In the genomic region with DNA sequence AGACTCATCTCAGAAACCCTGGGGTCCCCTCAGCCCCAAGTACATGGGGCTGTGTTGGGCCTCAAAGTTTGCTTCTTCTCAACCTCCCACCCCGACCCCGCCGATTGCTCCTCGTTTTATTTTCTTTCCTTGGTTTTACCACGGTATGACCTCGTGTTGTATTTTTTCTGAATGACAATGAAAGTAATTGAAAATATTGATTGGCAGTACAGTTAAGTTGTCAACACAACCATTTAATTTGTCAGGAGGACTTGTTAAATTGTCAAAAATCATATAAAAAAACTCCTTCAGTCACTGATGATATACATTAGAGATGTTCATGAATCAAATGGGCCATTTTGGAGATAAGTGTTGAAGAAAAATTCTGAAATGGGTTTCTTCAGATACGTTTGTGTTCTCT, we compare ENCODE assay signal across 36 cellular contexts.
"Had no signal": no experiment of that assay in that cellular context is flagged by ENCODE, and none has a peak within 500 bp of the region (broad histone marks: within the 10 kb centered on the region; RNA-seq: fewer than 3 reads in every experiment).

No MANE protein-coding gene starts in this region.

- H3K4me1 Mint-ChIP-seq: activated B cell treated with CpG ODN at 0.5 μM for 24 hours; activated CD4-positive, alpha-beta T cell treated with anti-CD3 and anti-CD28 coated beads, Interleukin-2, amount 10 ng/mL, durations not matched to agents 24 days and 14 days; activated T-helper 17 cell treated with anti-CD3 and anti-CD28 coated beads, Interleukin-2, amount 50 U/mL, for 72 hours had no signal

- ATAC-seq: activated CD8-positive, alpha-beta T cell treated with anti-CD3 and anti-CD28 coated beads for 36 hours; activated naive CD4-positive, alpha-beta T cell treated with anti-CD3 and anti-CD28 coated beads, Interleukin-2, amount 50 U/mL, for 72 hours; activated T-cell treated with anti-CD3 and anti-CD28 coated beads, Interleukin-2, amount 50 U/mL, for 4 hours; activated T-cell treated with anti-CD3 and anti-CD28 coated beads, Interleukin-2, amount 50 U/mL, for 72 hours; activated T-helper 17 cell treated with anti-CD3 and anti-CD28 coated beads, Interleukin-2, amount 50 U/mL, for 72 hours; body of pancreas had no signal

- H3K4me3 ChIP-seq: adrenal gland, body of pancreas, breast epithelium had no signal

- H3K4me3 Mint-ChIP-seq: activated B cell treated with CpG ODN at 0.5 μM for 24 hours; activated CD4-positive, alpha-beta memory T cell treated with anti-CD3 and anti-CD28 coated beads for 36 hours; activated CD4-positive, alpha-beta T cell treated with anti-CD3 and anti-CD28 coated beads, Interleukin-2, amount 10 ng/mL, durations not matched to agents 24 days and 14 days; activated CD8-positive, alpha-beta T cell treated with anti-CD3 and anti-CD28 coated beads for 36 hours; activated naive CD4-positive, alpha-beta T cell treated with anti-CD3 and anti-CD28 coated beads for 36 hours; activated naive CD8-positive, alpha-beta T cell treated with anti-CD3 and anti-CD28 coated beads for 36 hours; activated T-cell treated with anti-CD3 and anti-CD28 coated beads, Interleukin-2, amount 50 U/mL, for 4 hours; activated T-cell treated with anti-CD3 and anti-CD28 coated beads, Interleukin-2, amount 50 U/mL, for 72 hours; activated T-helper 1 cell treated with anti-CD3 and anti-CD28 coated beads, Interleukin-12 subunit alpha, Interleukin-12 subunit beta, Interleukin-2, Interleukin-4 antibody, amounts not matched to agents 30 ng/mL and 10 ng/mL and 1 ng/mL, durations not matched to agents 14 hours and 24 hours and 36 hours; activated T-helper 17 cell treated with anti-CD3 and anti-CD28 coated beads, Interleukin-2, amount 50 U/mL, for 72 hours; T-helper 1 cell treated with Interleukin-12 subunit alpha and Interleukin-12 subunit beta and Interleukin-4 antibody, amounts not matched to agents 30 μg/mL and 1 μg/mL, for 36 hours; T-helper 2 cell treated with Interferon-gamma antibody and Interleukin-4, amounts not matched to agents 5 μg/mL and 100 μg/mL, for 36 hours had no signal

- H3K9me3 ChIP-seq: adrenal gland, body of pancreas, breast epithelium had no signal

- H3K9me3 Mint-ChIP-seq: activated B cell treated with CpG ODN at 0.5 μM for 24 hours; activated CD4-positive, alpha-beta memory T cell treated with anti-CD3 and anti-CD28 coated beads for 36 hours; activated CD4-positive, alpha-beta T cell treated with anti-CD3 and anti-CD28 coated beads, Interleukin-2, amount 10 ng/mL, durations not matched to agents 24 days and 14 days; activated CD8-positive, alpha-beta T cell treated with anti-CD3 and anti-CD28 coated beads for 36 hours; activated naive CD4-positive, alpha-beta T cell treated with anti-CD3 and anti-CD28 coated beads for 36 hours; activated naive CD4-positive, alpha-beta T cell treated with anti-CD3 and anti-CD28 coated beads, Interleukin-2, amount 50 U/mL, for 72 hours; activated naive CD8-positive, alpha-beta T cell treated with anti-CD3 and anti-CD28 coated beads for 36 hours; activated T-cell treated with anti-CD3 and anti-CD28 coated beads, Interleukin-2, amount 50 U/mL, for 4 hours; activated T-helper 1 cell treated with anti-CD3 and anti-CD28 coated beads, Interleukin-12 subunit alpha, Interleukin-12 subunit beta, Interleukin-2, Interleukin-4 antibody, amounts not matched to agents 30 ng/mL and 10 ng/mL and 1 ng/mL, durations not matched to agents 14 hours and 24 hours and 36 hours; activated T-helper 17 cell treated with anti-CD3 and anti-CD28 coated beads, Interleukin-2, amount 50 U/mL, for 72 hours; T-helper 1 cell treated with Interleukin-12 subunit alpha and Interleukin-12 subunit beta and Interleukin-4 antibody, amounts not matched to agents 30 μg/mL and 1 μg/mL, for 36 hours; T-helper 2 cell treated with Interferon-gamma antibody and Interleukin-4, amounts not matched to agents 5 μg/mL and 100 μg/mL, for 36 hours had no signal

- DNase-seq: activated B cell treated with CpG ODN at 0.5 μM for 24 hours; activated CD4-positive, alpha-beta memory T cell treated with anti-CD3 and anti-CD28 coated beads for 36 hours; activated CD4-positive, alpha-beta T cell treated with anti-CD3 and anti-CD28 coated beads for 4 hours; activated CD4-positive, alpha-beta T cell treated with anti-CD3 and anti-CD28 coated beads, Interleukin-2, amount 10 ng/mL, durations not matched to agents 24 days and 14 days; activated CD4-positive, alpha-beta T cell treated with anti-CD3 and anti-CD28 coated beads, Interleukin-2, amount 50 U/mL, for 1 hour; activated CD4-positive, alpha-beta T cell treated with anti-CD3 and anti-CD28 coated beads, Interleukin-2, amount 50 U/mL, for 4 hours; activated CD4-positive, CD25-positive, alpha-beta regulatory T cell treated with anti-CD3 and anti-CD28 coated beads, Interleukin-2, amount 50 U/mL, for 72 hours; activated CD8-positive, alpha-beta memory T cell treated with anti-CD3 and anti-CD28 coated beads, Interleukin-2, amount 50 U/mL, for 4 hours; activated CD8-positive, alpha-beta T cell treated with anti-CD3 and anti-CD28 coated beads for 36 hours; activated effector memory CD4-positive, alpha-beta T cell treated with anti-CD3 and anti-CD28 coated beads, Interleukin-2, amount 50 U/mL, for 16 hours; activated gamma-delta T cell treated with Interleukin-2 at 50 U/mL for 16 hours; activated naive CD4-positive, alpha-beta T cell; activated naive CD4-positive, alpha-beta T cell treated with anti-CD3 and anti-CD28 coated beads for 36 hours; activated naive CD4-positive, alpha-beta T cell treated with anti-CD3 and anti-CD28 coated beads, Interleukin-2, amount 50 U/mL, for 16 hours; activated naive CD8-positive, alpha-beta T cell treated with anti-CD3 and anti-CD28 coated beads for 36 hours; activated T-cell treated with anti-CD3 and anti-CD28 coated beads for 4 hours; activated T-cell treated with anti-CD3 and anti-CD28 coated beads, Interleukin-2, amount 50 U/mL, for 1 hour; activated T-cell treated with anti-CD3 and anti-CD28 coated beads, Interleukin-2, amount 50 U/mL, for 4 hours; activated T-cell treated with anti-CD3 and anti-CD28 coated beads, Interleukin-2, amount 50 U/mL, for 72 hours; adrenal gland; amniotic stem cell; aorta; body of pancreas; brain microvascular endothelial cell; central memory CD4-positive, alpha-beta T cell; T-helper 2 cell; T-helper 9 cell had no signal

- H3K4me1 ChIP-seq: body of pancreas, breast epithelium had no signal

- H3K27ac ChIP-seq: adrenal gland, body of pancreas, brain microvascular endothelial cell, breast epithelium, VCaP had no signal

- H3K27me3 Mint-ChIP-seq: activated B cell treated with CpG ODN at 0.5 μM for 24 hours; activated CD4-positive, alpha-beta memory T cell treated with anti-CD3 and anti-CD28 coated beads for 36 hours; activated CD4-positive, alpha-beta T cell treated with anti-CD3 and anti-CD28 coated beads, Interleukin-2, amount 10 ng/mL, durations not matched to agents 24 days and 14 days; activated CD8-positive, alpha-beta T cell treated with anti-CD3 and anti-CD28 coated beads for 36 hours; activated T-helper 17 cell treated with anti-CD3 and anti-CD28 coated beads, Interleukin-2, amount 50 U/mL, for 72 hours had no signal

- H3K36me3 Mint-ChIP-seq: activated CD4-positive, alpha-beta memory T cell treated with anti-CD3 and anti-CD28 coated beads for 36 hours; activated naive CD4-positive, alpha-beta T cell treated with anti-CD3 and anti-CD28 coated beads, Interleukin-2, amount 50 U/mL, for 72 hours; activated naive CD8-positive, alpha-beta T cell treated with anti-CD3 and anti-CD28 coated beads for 36 hours had no signal

- H3K36me3 ChIP-seq: adrenal gland, brain microvascular endothelial cell, breast epithelium had no signal

- H3K27me3 ChIP-seq: adrenal gland, body of pancreas, brain microvascular endothelial cell, breast epithelium had no signal

- FAIRE-seq: astrocyte, TTC549 had no signal

- H3K27ac Mint-ChIP-seq: activated B cell treated with CpG ODN at 0.5 μM for 24 hours; activated CD4-positive, alpha-beta memory T cell treated with anti-CD3 and anti-CD28 coated beads for 36 hours; activated CD4-positive, alpha-beta T cell treated with anti-CD3 and anti-CD28 coated beads, Interleukin-2, amount 10 ng/mL, durations not matched to agents 24 days and 14 days; activated CD8-positive, alpha-beta T cell treated with anti-CD3 and anti-CD28 coated beads for 36 hours; activated naive CD4-positive, alpha-beta T cell treated with anti-CD3 and anti-CD28 coated beads for 36 hours; activated naive CD4-positive, alpha-beta T cell treated with anti-CD3 and anti-CD28 coated beads, Interleukin-2, amount 50 U/mL, for 72 hours; activated naive CD8-positive, alpha-beta T cell treated with anti-CD3 and anti-CD28 coated beads for 36 hours; activated T-cell treated with anti-CD3 and anti-CD28 coated beads, Interleukin-2, amount 50 U/mL, for 72 hours; activated T-helper 1 cell treated with anti-CD3 and anti-CD28 coated beads, Interleukin-12 subunit alpha, Interleukin-12 subunit beta, Interleukin-2, Interleukin-4 antibody, amounts not matched to agents 30 ng/mL and 10 ng/mL and 1 ng/mL, durations not matched to agents 14 hours and 24 hours and 36 hours; activated T-helper 17 cell treated with anti-CD3 and anti-CD28 coated beads, Interleukin-2, amount 50 U/mL, for 72 hours; T-helper 1 cell treated with Interleukin-12 subunit alpha and Interleukin-12 subunit beta and Interleukin-4 antibody, amounts not matched to agents 30 μg/mL and 1 μg/mL, for 36 hours; T-helper 2 cell treated with Interferon-gamma antibody and Interleukin-4, amounts not matched to agents 5 μg/mL and 100 μg/mL, for 36 hours had no signal
